ENCODE assay signal across 30 cellular contexts in genomic region chr5:80866372-80866771, GRCh38.
A peak's percentile ranks its signal among the peaks of the same experiment; 100 is the strongest.
DNase-seq lines count a peak whose midpoint lies in the region; ATAC-seq, FAIRE-seq and TF ChIP-seq lines count a peak whose summit lies in the region.
"Had no signal": no experiment of that assay in that cellular context is flagged by ENCODE, and none has a peak within 500 bp of the region (broad histone marks: within the 10 kb centered on the region; RNA-seq: fewer than 3 reads in every experiment).

No MANE protein-coding gene starts in this region.

- no peak overlapping the region for H2AFZ ChIP-seq in HepG2 (ENCODE audit: low read length)

- H3K4me1 Mint-ChIP-seq in natural killer cell treated with Interleukin-12 subunit alpha and Interleukin-12 subunit beta and Interleukin-15 and Interleukin-18, amount 100 ng/mL, for 72 hours (ENCODE audit: low read depth in 2 of 2): peaks cover 35 to 65% of the 10 kb centered on the region in 2 donors
- H3K4me1 Mint-ChIP-seq in natural killer cell: no peaks in the 10 kb centered on the region
- peaks cover 28% of the 10 kb centered on the region for H3K4me1 Mint-ChIP-seq in activated T-helper 17 cell treated with anti-CD3 and anti-CD28 coated beads, Interleukin-2, amount 50 U/mL, for 72 hours

- FAIRE-seq in HepG2 (lab: Jason Lieb, UNC): no peak
- FAIRE-seq: astrocyte, pancreas had no signal

- H3K27ac Mint-ChIP-seq in natural killer cell treated with Interleukin-12 subunit alpha and Interleukin-12 subunit beta and Interleukin-15 and Interleukin-18, amount 100 ng/mL, for 72 hours: peak overlapping the region; percentile 95 to 96
- H3K27ac Mint-ChIP-seq in natural killer cell: no peak overlapping the region
- H3K27ac Mint-ChIP-seq in activated T-helper 17 cell treated with anti-CD3 and anti-CD28 coated beads, Interleukin-2, amount 50 U/mL, for 72 hours: peak overlapping the region; percentile 85
- H3K27ac Mint-ChIP-seq: HFFc6, mesothelial cell of epicardium, nephron had no signal

- H3K9me3 ChIP-seq in upper lobe of right lung (no peaks in the 10 kb centered on the region), HepG2 (ENCODE audit: low read length) (no peaks in the 10 kb centered on the region)
- H3K9me3 ChIP-seq: gastrocnemius medialis, left ventricle myocardium inferior, pancreas, spleen, thoracic aorta had no signal

- H3K27me3 ChIP-seq in upper lobe of right lung (no peaks in the 10 kb centered on the region), HepG2 (ENCODE audit: control insufficient read depth in 1 of 2, insufficient read depth in 2 of 2, low read length in 2 of 2) (no peaks in the 10 kb centered on the region)
- H3K27me3 ChIP-seq: gastrocnemius medialis, pancreas, spleen had no signal

- no peak overlapping the region for H3K9ac ChIP-seq in HepG2 (ENCODE audit: insufficient read depth, low read depth, low read length)

- no peak for TF ChIP-seq CTCF in natural killer cell (IDR thresholded peaks at IDR 0.05)
- no peak for TF ChIP-seq CTCF in upper lobe of right lung (IDR thresholded peaks at IDR 0.05)
- TF ChIP-seq CTCF in HepG2 (CRISPR knock-in tag; IDR thresholded peaks at IDR 0.05): no peak

- H3K79me2 ChIP-seq in HepG2 (ENCODE audit: insufficient read depth, low read length): no peaks in the 10 kb centered on the region

- no peaks in the 10 kb centered on the region for H3K4me1 ChIP-seq in upper lobe of right lung
- no peaks in the 10 kb centered on the region for H3K4me1 ChIP-seq in HepG2 (ENCODE audit: insufficient read depth, low read length)
- H3K4me1 ChIP-seq: gastrocnemius medialis, pancreas had no signal

- no peak overlapping the region for H3K27ac ChIP-seq in upper lobe of right lung
- no peak overlapping the region for H3K27ac ChIP-seq in HepG2 (ENCODE audit: extremely low read length, insufficient read depth, low read length)
- H3K27ac ChIP-seq: C4-2B, gastrocnemius medialis, left ventricle myocardium inferior, pancreas, thoracic aorta had no signal

- ATAC-seq in natural killer cell treated with Interleukin-12 subunit alpha and Interleukin-12 subunit beta and Interleukin-15 and Interleukin-18, amount 100 ng/mL, for 72 hours: no peak
- ATAC-seq in natural killer cell (no peak), upper lobe of right lung (peak; percentile 66), HepG2 (no peak)
- no peak for ATAC-seq in activated T-helper 17 cell treated with anti-CD3 and anti-CD28 coated beads, Interleukin-2, amount 50 U/mL, for 72 hours (replicated peaks)
- ATAC-seq: activated CD8-positive, alpha-beta T cell treated with anti-CD3 and anti-CD28 coated beads, Interleukin-2, amount 10 ng/mL, durations not matched to agents 7 days and 5 days; gastrocnemius medialis; pancreas; right cardiac atrium had no signal

- intact Hi-C loops in natural killer cell (cut with micrococcal nuclease): no loop called here
- intact Hi-C loops in upper lobe of right lung (cut with DNase I): no loop called here
- intact Hi-C loops in HepG2 (cut with micrococcal nuclease; ENCODE audit: unreplicated experiment): no loop called here

- peak overlapping the region; percentile 88 for H3K4me3 Mint-ChIP-seq in natural killer cell treated with Interleukin-12 subunit alpha and Interleukin-12 subunit beta and Interleukin-15 and Interleukin-18, amount 100 ng/mL, for 72 hours
- H3K4me3 Mint-ChIP-seq in natural killer cell: no peak overlapping the region
- peak overlapping the region; percentile 55 for H3K4me3 Mint-ChIP-seq in activated T-helper 17 cell treated with anti-CD3 and anti-CD28 coated beads, Interleukin-2, amount 50 U/mL, for 72 hours
- H3K4me3 Mint-ChIP-seq: activated CD8-positive, alpha-beta T cell treated with anti-CD3 and anti-CD28 coated beads, Interleukin-2, amount 10 ng/mL, durations not matched to agents 7 days and 5 days; activated naive CD4-positive, alpha-beta T cell treated with anti-CD3 and anti-CD28 coated beads, Interleukin-2, amount 10 ng/mL, durations not matched to agents 7 days and 5 days; HFFc6; IgD-negative memory B cell; mesothelial cell of epicardium; nephron had no signal

- H3K9me3 Mint-ChIP-seq in natural killer cell treated with Interleukin-12 subunit alpha and Interleukin-12 subunit beta and Interleukin-15 and Interleukin-18, amount 100 ng/mL, for 72 hours: peaks cover 3% of the 10 kb centered on the region
- H3K9me3 Mint-ChIP-seq in natural killer cell: no peaks in the 10 kb centered on the region
- H3K9me3 Mint-ChIP-seq in activated T-helper 17 cell treated with anti-CD3 and anti-CD28 coated beads, Interleukin-2, amount 50 U/mL, for 72 hours: peaks cover 3% of the 10 kb centered on the region
- H3K9me3 Mint-ChIP-seq: activated naive CD4-positive, alpha-beta T cell treated with anti-CD3 and anti-CD28 coated beads, Interleukin-2, amount 10 ng/mL, durations not matched to agents 7 days and 5 days; HFFc6; mesothelial cell of epicardium; nephron had no signal

- H4K20me1 ChIP-seq in HepG2 (ENCODE audit: insufficient read depth, low read length): no peaks in the 10 kb centered on the region

- H3K36me3 ChIP-seq in upper lobe of right lung (peaks cover 9% of the 10 kb centered on the region), HepG2 (replicated peaks in 1 of 2; ENCODE audit: control insufficient read depth in 1 of 2, insufficient read depth in 2 of 2, low read length in 2 of 2) (peaks cover 6 to 21% of the 10 kb centered on the region in 2 experiments; a peak in 4 of 5 replicates)
- H3K36me3 ChIP-seq: gastrocnemius medialis, thoracic aorta had no signal

- DNase-seq in natural killer cell treated with Interleukin-12 subunit alpha and Interleukin-12 subunit beta and Interleukin-15 and Interleukin-18, amount 100 ng/mL, for 72 hours (ENCODE audit: low spot score): no peak
- DNase-seq in natural killer cell (no peak), MV-4-11 (lab: John Stamatoyannopoulos, UW) (peak; percentile 89), upper lobe of right lung (no peak), HK-2 (ENCODE audit: unreplicated experiment) (no peak), RPMI8226 (no peak), HepG2 (ENCODE audit: low spot score) (no peak)
- DNase-seq: activated CD8-positive, alpha-beta T cell treated with anti-CD3 and anti-CD28 coated beads, Interleukin-2, amount 10 ng/mL, durations not matched to agents 7 days and 5 days; activated naive CD4-positive, alpha-beta T cell treated with anti-CD3 and anti-CD28 coated beads, Interleukin-2, amount 10 ng/mL, durations not matched to agents 7 days and 5 days; caudate nucleus; DMS 273 treated with DMSO at 0.1 percent for 48 hours; gastrocnemius medialis; HFFc6; hypothalamus; left ventricle myocardium inferior; NCI-H1694; NCI-H2171; NCI-H510A treated with DMSO at 0.1 percent for 48 hours; pancreas; right cardiac atrium; spleen; stimulated activated CD4-positive, alpha-beta T cell treated with anti-CD3 and anti-CD28 coated beads, Interleukin-2, amount 100 ng/mL, for 48 hours; stimulated activated naive CD4-positive, alpha-beta T cell had no signal

- CTCF ChIA-PET in HepG2 (lab: Yijun Ruan, JAX; ENCODE audit: low intra/inter-chr PET ratio, low total read pairs): no interaction called here

- POLR2A ChIA-PET in HepG2 (lab: Yijun Ruan, JAX): no interaction called here

- peaks cover 42% of the 10 kb centered on the region for H3K36me3 Mint-ChIP-seq in natural killer cell treated with Interleukin-12 subunit alpha and Interleukin-12 subunit beta and Interleukin-15 and Interleukin-18, amount 100 ng/mL, for 72 hours
- H3K36me3 Mint-ChIP-seq in natural killer cell: peaks cover 7% of the 10 kb centered on the region
- peaks cover 33% of the 10 kb centered on the region for H3K36me3 Mint-ChIP-seq in activated T-helper 17 cell treated with anti-CD3 and anti-CD28 coated beads, Interleukin-2, amount 50 U/mL, for 72 hours (ENCODE audit: low read depth)

- TF ChIP-seq EP300 in HepG2 (IDR thresholded peaks at IDR 0.05; ENCODE audit: low read depth in 2 of 2, low read length in 2 of 2) (no peak), HepG2 (CRISPR knock-in tag; IDR thresholded peaks at IDR 0.05; ENCODE audit: borderline replicate concordance) (no peak)

- in situ Hi-C loops in HepG2 (cut with HindIII; ENCODE audit: extremely low pct_ligation_motif_present, low pct_unique_long_range_greater_than_20kb): no loop called here

- H3K4me3 ChIP-seq in upper lobe of right lung (no peak overlapping the region), HepG2 (replicated peaks in 1 of 3; ENCODE audit: insufficient read depth in 1 of 3, low read depth in 2 of 3, low read length in 3 of 3) (no peak overlapping the region)
- H3K4me3 ChIP-seq: gastrocnemius medialis, left ventricle myocardium inferior, pancreas, spleen, thoracic aorta had no signal

- no peaks in the 10 kb centered on the region for H3K27me3 Mint-ChIP-seq in natural killer cell treated with Interleukin-12 subunit alpha and Interleukin-12 subunit beta and Interleukin-15 and Interleukin-18, amount 100 ng/mL, for 72 hours
- H3K27me3 Mint-ChIP-seq in natural killer cell (ENCODE audit: low read depth in 2 of 2): no peaks in the 10 kb centered on the region
- H3K27me3 Mint-ChIP-seq in activated T-helper 17 cell treated with anti-CD3 and anti-CD28 coated beads, Interleukin-2, amount 50 U/mL, for 72 hours: no peaks in the 10 kb centered on the region
- H3K27me3 Mint-ChIP-seq: activated naive CD4-positive, alpha-beta T cell treated with anti-CD3 and anti-CD28 coated beads, Interleukin-2, amount 10 ng/mL, durations not matched to agents 7 days and 5 days; IgD-negative memory B cell had no signal

- no peak overlapping the region for H3K4me2 ChIP-seq in HepG2 (ENCODE audit: low read depth, low read length)

- BruUV-seq in HepG2 (replicated peaks; lab: Mats Ljungman, UMichigan): no TSS peak

- TF ChIP-seq RAD21 in HepG2 (CRISPR knock-in tag; IDR thresholded peaks at IDR 0.05): no peak

- WGBS in HepG2 (ENCODE audit: low lambda C conversion rate): 96% methylated on average over 2 of the region's 2 CpGs

- no peak for TF ChIP-seq POLR2A in HepG2 (IDR thresholded peaks at IDR 0.05; ENCODE audit: insufficient read depth in 1 of 2, low read depth in 2 of 2, low read length in 2 of 2)

TF ChIP-seq in HepG2, 621 proteins besides CTCF, POLR2A, EP300 and RAD21:
- TF ChIP-seq CAMTA2 (CRISPR knock-in tag; IDR thresholded peaks at IDR 0.05; ENCODE audit: borderline replicate concordance) (no peak), MEF2D (CRISPR knock-in tag; IDR thresholded peaks at IDR 0.05) (no peak), ZNF10 (CRISPR knock-in tag; IDR thresholded peaks at IDR 0.05; ENCODE audit: borderline replicate concordance, low read depth) (no peak), ELF4 (CRISPR knock-in tag; IDR thresholded peaks at IDR 0.05; ENCODE audit: borderline replicate concordance) (no peak)

Comparison
In these comparisons a context has a peak if more than half of its experiments do, and no peak if none do; other contexts are left out.
1. H3K27ac Mint-ChIP-seq: peak in natural killer cell treated with Interleukin-12 subunit alpha and Interleukin-12 subunit beta and Interleukin-15 and Interleukin-18, amount 100 ng/mL, for 72 hours (2 of 2) and activated T-helper 17 cell treated with anti-CD3 and anti-CD28 coated beads, Interleukin-2, amount 50 U/mL, for 72 hours (single experiment); none in natural killer cell (0 of 2).